11 cellular contexts compared by ENCODE assay signal in the genomic region with DNA sequence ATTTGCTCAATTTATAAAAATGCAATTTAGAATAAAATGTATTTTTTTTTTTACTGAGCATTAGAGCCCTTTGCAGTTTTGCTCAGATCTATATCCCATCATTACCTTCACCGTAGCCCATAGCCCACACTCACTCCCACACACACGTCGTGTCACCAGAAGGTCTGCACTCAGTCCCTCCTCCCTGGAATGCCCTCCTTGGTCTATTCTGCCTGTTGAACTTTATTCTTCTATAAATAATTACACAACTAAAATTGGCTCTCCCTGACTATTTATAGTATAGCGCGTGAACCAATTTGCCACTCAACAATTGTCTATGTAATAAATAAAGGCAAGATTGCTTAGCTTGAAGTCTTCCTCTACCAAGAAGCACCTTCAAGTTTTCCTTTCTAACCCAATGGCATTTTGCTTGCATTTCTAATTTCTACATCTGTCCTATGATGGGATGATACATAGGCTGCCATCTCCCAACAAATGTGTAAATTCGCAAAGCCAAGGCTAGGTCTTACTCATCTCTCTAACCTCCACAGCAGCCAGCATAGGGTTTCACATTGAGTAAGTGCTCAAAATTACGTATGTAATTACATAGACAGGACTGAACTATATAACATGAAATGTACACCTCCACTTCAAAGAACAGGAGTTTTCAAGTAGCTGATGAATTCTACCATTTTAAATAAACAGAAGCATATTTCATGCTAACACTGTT.
DNase-seq lines count a peak whose midpoint lies in the region; ATAC-seq and TF ChIP-seq lines count a peak whose summit lies in the region.
"Had no signal": no experiment of that assay in that cellular context is flagged by ENCODE, and none has a peak within 500 bp of the region (broad histone marks: within the 10 kb centered on the region; RNA-seq: fewer than 3 reads in every experiment).

No MANE protein-coding gene starts in this region.

- no peak for DNase-seq in heart right ventricle
- DNase-seq in right cardiac atrium: no peak
- DNase-seq in stimulated activated effector memory CD8-positive, alpha-beta T cell treated with anti-CD3 and anti-CD28 coated beads, Interleukin-12 subunit alpha, Interleukin-12 subunit beta, amount 100 ng/mL, for 72 hours (ENCODE audit: low spot score in 2 of 2): peak in 1 of 2 donors; percentile 51
- DNase-seq in hepatic stellate cell (ENCODE audit: low spot score): no peak
- no peak for DNase-seq in activated CD8-positive, alpha-beta memory T cell treated with anti-CD3 and anti-CD28 coated beads for 24 hours
- no peak for DNase-seq in NCI-H2107 (lab: John Stamatoyannopoulos, UW)
- DNase-seq: immature natural killer cell; naive thymus-derived CD8-positive, alpha-beta T cell; transverse colon had no signal

- H3K4me3 Mint-ChIP-seq in stimulated activated effector memory CD8-positive, alpha-beta T cell treated with anti-CD3 and anti-CD28 coated beads, Interleukin-12 subunit alpha, Interleukin-12 subunit beta, amount 100 ng/mL, for 72 hours: peak overlapping the region; percentile 23
- H3K4me3 Mint-ChIP-seq: immature natural killer cell; naive thymus-derived CD8-positive, alpha-beta T cell had no signal

- H3K9me3 ChIP-seq in heart right ventricle: no peaks in the 10 kb centered on the region
- H3K9me3 ChIP-seq in right cardiac atrium (ENCODE audit: control insufficient read depth, low read length): no peaks in the 10 kb centered on the region
- H3K9me3 ChIP-seq: transverse colon had no signal

- no peak overlapping the region for H3K27ac ChIP-seq in heart right ventricle
- no peak overlapping the region for H3K27ac ChIP-seq in right cardiac atrium (ENCODE audit: low read length)
- H3K27ac ChIP-seq: transverse colon had no signal

- H3K4me1 Mint-ChIP-seq in stimulated activated effector memory CD8-positive, alpha-beta T cell treated with anti-CD3 and anti-CD28 coated beads, Interleukin-12 subunit alpha, Interleukin-12 subunit beta, amount 100 ng/mL, for 72 hours: peaks cover 13% of the 10 kb centered on the region
- H3K4me1 Mint-ChIP-seq: immature natural killer cell; naive thymus-derived CD8-positive, alpha-beta T cell had no signal

- TF ChIP-seq CTCF in heart right ventricle (IDR thresholded peaks at IDR 0.05): no peak

- H3K4me3 ChIP-seq in heart right ventricle (no peak overlapping the region), right cardiac atrium (ENCODE audit: low read length) (no peak overlapping the region)
- H3K4me3 ChIP-seq: transverse colon had no signal

- H3K9me3 Mint-ChIP-seq in stimulated activated effector memory CD8-positive, alpha-beta T cell treated with anti-CD3 and anti-CD28 coated beads, Interleukin-12 subunit alpha, Interleukin-12 subunit beta, amount 100 ng/mL, for 72 hours: no peaks in the 10 kb centered on the region
- H3K9me3 Mint-ChIP-seq: immature natural killer cell had no signal

- H3K27me3 ChIP-seq in heart right ventricle (peaks cover 0 to 68% (median 34%) of the 10 kb centered on the region in 7 donors), right cardiac atrium (ENCODE audit: control insufficient read depth, insufficient read depth) (no peaks in the 10 kb centered on the region)
- H3K27me3 ChIP-seq: transverse colon had no signal

- H3K27ac Mint-ChIP-seq in stimulated activated effector memory CD8-positive, alpha-beta T cell treated with anti-CD3 and anti-CD28 coated beads, Interleukin-12 subunit alpha, Interleukin-12 subunit beta, amount 100 ng/mL, for 72 hours: peak overlapping the region; percentile 12
- H3K27ac Mint-ChIP-seq: immature natural killer cell; naive thymus-derived CD8-positive, alpha-beta T cell had no signal

- ATAC-seq in heart right ventricle: peak in 5 of 8 donors; percentile 32 to 78 (median 48)
- ATAC-seq in right cardiac atrium: no peak
- ATAC-seq in GM21528 (IDR thresholded peaks at IDR 0.05; ENCODE audit: low FRiP score, unreplicated experiment): peak; percentile 79
- ATAC-seq in HG03460 (IDR thresholded peaks at IDR 0.05; ENCODE audit: unreplicated experiment): peak; percentile 97
- ATAC-seq in stimulated activated effector memory CD8-positive, alpha-beta T cell treated with anti-CD3 and anti-CD28 coated beads, Interleukin-12 subunit alpha, Interleukin-12 subunit beta, amount 100 ng/mL, for 72 hours: peak; percentile 98
- ATAC-seq: naive thymus-derived CD8-positive, alpha-beta T cell had no signal

- H3K4me1 ChIP-seq in heart right ventricle (peaks cover 0 to 15% (median 0%) of the 10 kb centered on the region in 9 donors), right cardiac atrium (ENCODE audit: control insufficient read depth, insufficient read depth, low read length) (no peaks in the 10 kb centered on the region)

- no peaks in the 10 kb centered on the region for H3K36me3 ChIP-seq in heart right ventricle
- H3K36me3 ChIP-seq: transverse colon had no signal

- H3K36me3 Mint-ChIP-seq in stimulated activated effector memory CD8-positive, alpha-beta T cell treated with anti-CD3 and anti-CD28 coated beads, Interleukin-12 subunit alpha, Interleukin-12 subunit beta, amount 100 ng/mL, for 72 hours: no peaks in the 10 kb centered on the region
- H3K36me3 Mint-ChIP-seq: immature natural killer cell; naive thymus-derived CD8-positive, alpha-beta T cell had no signal

- intact Hi-C loops in heart right ventricle (cut with DNase I): no loop called here
- intact Hi-C loops in right cardiac atrium (cut with DNase I): loop anchor here in 1 of 4 donors (10.0 kb wide), 1 partner anchor 169 kb away; no protein-coding TSS in a partner anchor

- WGBS in heart right ventricle, 2 donors: 69 to 76% methylated on average over 7 of the region's 7 CpGs
- 87% methylated on average over 7 of the region's 7 CpGs for WGBS in right cardiac atrium

Comparison
In these comparisons a context has a peak if more than half of its experiments do, and no peak if none do; other contexts are left out.
1. ATAC-seq: peak in heart right ventricle (5 of 8), GM21528 (single experiment), HG03460 (single experiment) and stimulated activated effector memory CD8-positive, alpha-beta T cell treated with anti-CD3 and anti-CD28 coated beads, Interleukin-12 subunit alpha, Interleukin-12 subunit beta, amount 100 ng/mL, for 72 hours (single experiment); none in right cardiac atrium (0 of 2).